Comparison of ENCODE assay signal across 21 cellular contexts in genomic region chr12:107109726-107110518, GRCh38. TPM values are rescaled to one million over a fixed set of nuclear protein-coding genes. Genes with fewer than 3 reads are reported as not detected.
DNase-seq lines count a peak whose midpoint lies in the region; ATAC-seq, FAIRE-seq and TF ChIP-seq lines count a peak whose summit lies in the region.
"Had no signal": no experiment of that assay in that cellular context is flagged by ENCODE, and none has a peak within 500 bp of the region (broad histone marks: within the 10 kb centered on the region; RNA-seq: fewer than 3 reads in every experiment).

No MANE protein-coding gene starts in this region.

- H3K27ac ChIP-seq in A549 (no peak overlapping the region), esophagus muscularis mucosa (replicated peaks in 1 of 4) (no peak overlapping the region), colonic mucosa (no peak overlapping the region)
- H3K27ac ChIP-seq: C4-2B, cardiac muscle cell, HL-60, neutrophil, SJSA1 had no signal

- TF ChIP-seq RAD21 in A549 (conservative IDR thresholded peaks at IDR 0.05 in 1 of 2, IDR thresholded peaks at IDR 0.05 in 1 of 2): no peak

- POLR2A ChIA-PET in A549 (lab: Yijun Ruan, JAX): no interaction called here

- H3K4me1 Mint-ChIP-seq in nephron: no peaks in the 10 kb centered on the region
- H3K4me1 Mint-ChIP-seq: activated CD4-positive, alpha-beta T cell treated with anti-CD3 and anti-CD28 coated beads, Interleukin-2, amount 10 ng/mL, durations not matched to agents 7 days and 5 days had no signal

- peak overlapping the region; percentile 20; the same call in 1 of the 3 replicates for H3K4me2 ChIP-seq in A549

- DNase-seq in A549 (ENCODE audit: low read depth in 1 of 2, low spot score in 1 of 2) (no peak), RPMI7951 (ENCODE audit: low read depth) (peak; percentile 0), esophagus muscularis mucosa (ENCODE audit: extremely low spot score) (peak; percentile 90), occipital lobe (lab: John Stamatoyannopoulos, UW) (no peak), colonic mucosa (no peak)
- DNase-seq: activated CD4-positive, alpha-beta T cell treated with anti-CD3 and anti-CD28 coated beads, Interleukin-2, amount 10 ng/mL, durations not matched to agents 7 days and 5 days; GDM1; MM.1S; NCI-H1436 treated with DMSO at 0.1 percent for 48 hours; NCI-H69; stimulated activated CD8-positive, alpha-beta memory T cell treated with anti-CD3 and anti-CD28 coated beads, Interleukin-4, amount 100 ng/mL, for 48 hours had no signal

- H3K4me3 ChIP-seq in A549 (no peak overlapping the region), esophagus muscularis mucosa (peak overlapping the region in 3 of 4 donors; percentile 22 to 36 (median 24)), colonic mucosa (no peak overlapping the region)
- H3K4me3 ChIP-seq: cardiac muscle cell, SJSA1 had no signal

- no peak for TF ChIP-seq POLR2A in A549 (IDR thresholded peaks at IDR 0.05; ENCODE audit: low read length)
- no peak for TF ChIP-seq POLR2A in esophagus muscularis mucosa (IDR thresholded peaks at IDR 0.05; ENCODE audit: low read depth)

- CTCF ChIA-PET in A549 (lab: Yijun Ruan, JAX): interaction anchor here (2.2 kb wide), 1 partner anchor 22 kb away, joined by 9 read pairs; no protein-coding TSS in a partner anchor

- no peak for TF ChIP-seq CTCF in A549 (IDR thresholded peaks at IDR 0.05)
- no peak for TF ChIP-seq CTCF in esophagus muscularis mucosa (IDR thresholded peaks at IDR 0.05)
- TF ChIP-seq CTCF in nephron (IDR thresholded peaks at IDR 0.05; ENCODE audit: unreplicated experiment in 3 of 3): no peak
- TF ChIP-seq CTCF in colonic mucosa (IDR thresholded peaks at IDR 0.05): no peak

- WGBS in A549 (ENCODE audit: missing lambda C conversion rate): 42% methylated on average over 12 of the region's 12 CpGs
- 68% methylated on average over 12 of the region's 12 CpGs for WGBS in esophagus muscularis mucosa

- no peak overlapping the region for H3K9ac ChIP-seq in colonic mucosa (ENCODE audit: low read depth in 2 of 2, low read length in 2 of 2)

- no peaks in the 10 kb centered on the region for H3K27me3 ChIP-seq in esophagus muscularis mucosa
- H3K27me3 ChIP-seq in colonic mucosa: no peaks in the 10 kb centered on the region
- H3K27me3 ChIP-seq: cardiac muscle cell had no signal

- H3K36me3 Mint-ChIP-seq in nephron (ENCODE audit: low read depth): no peaks in the 10 kb centered on the region

- peak overlapping the region in 2 of 3 experiments; percentile 4 to 6 for H3K27ac Mint-ChIP-seq in nephron
- H3K27ac Mint-ChIP-seq: activated CD4-positive, alpha-beta T cell treated with anti-CD3 and anti-CD28 coated beads, Interleukin-2, amount 10 ng/mL, durations not matched to agents 7 days and 5 days; activated T-helper 2 cell treated with anti-CD3 and anti-CD28 coated beads, Interferon-gamma antibody, Interleukin-2, Interleukin-4, amounts not matched to agents 10 μg/mL and 5 μg/mL and 100 μg/mL, durations not matched to agents 14 hours and 24 hours and 36 hours; T-helper 1 cell treated with Interleukin-12 subunit alpha and Interleukin-12 subunit beta and Interleukin-4 antibody, amounts not matched to agents 30 μg/mL and 1 μg/mL, for 36 hours had no signal

- H3K27me3 Mint-ChIP-seq in nephron (ENCODE audit: low read depth): peaks cover 3% of the 10 kb centered on the region

- H3K36me3 ChIP-seq in esophagus muscularis mucosa (no peaks in the 10 kb centered on the region), colonic mucosa (no peaks in the 10 kb centered on the region)
- H3K36me3 ChIP-seq: cardiac muscle cell, neutrophil, SJSA1 had no signal

- ATAC-seq in A549: no peak
- ATAC-seq in GM21367 (IDR thresholded peaks at IDR 0.05; ENCODE audit: unreplicated experiment): no peak
- ATAC-seq in GM19463 (IDR thresholded peaks at IDR 0.05; ENCODE audit: unreplicated experiment): no peak

- no peak for FAIRE-seq in A549 (lab: Jason Lieb, UNC)

- H3K4me1 ChIP-seq in A549 (0 out of 3 replicates have a peak, but pooled peaks cover 3% of the 10 kb centered on the region), esophagus muscularis mucosa (peaks cover 0 to 17% (median 14%) of the 10 kb centered on the region in 4 donors), colonic mucosa (no peaks in the 10 kb centered on the region)
- H3K4me1 ChIP-seq: SJSA1 had no signal

- H3K9me3 ChIP-seq in A549 (no peaks in the 10 kb centered on the region), esophagus muscularis mucosa (no peaks in the 10 kb centered on the region), colonic mucosa (no peaks in the 10 kb centered on the region)
- H3K9me3 ChIP-seq: neutrophil, SJSA1 had no signal

- no peak overlapping the region for H3K4me3 Mint-ChIP-seq in nephron
- H3K4me3 Mint-ChIP-seq: activated CD4-positive, alpha-beta T cell treated with anti-CD3 and anti-CD28 coated beads, Interleukin-2, amount 10 ng/mL, durations not matched to agents 7 days and 5 days; T-helper 1 cell treated with Interleukin-12 subunit alpha and Interleukin-12 subunit beta and Interleukin-4 antibody, amounts not matched to agents 30 μg/mL and 1 μg/mL, for 36 hours had no signal

- intact Hi-C loops in esophagus muscularis mucosa (cut with DNase I) (loop anchor here (10.0 kb wide), 1 partner anchor 725 kb away; no protein-coding TSS in a partner anchor), colonic mucosa (cut with DNase I) (loop anchor here (10.0 kb wide), 2 partner anchors 95 to 725 kb away; no protein-coding TSS in a partner anchor)

- H3K9me3 Mint-ChIP-seq in nephron: no peaks in the 10 kb centered on the region
- H3K9me3 Mint-ChIP-seq: activated CD4-positive, alpha-beta T cell treated with anti-CD3 and anti-CD28 coated beads, Interleukin-2, amount 10 ng/mL, durations not matched to agents 7 days and 5 days; activated T-helper 2 cell treated with anti-CD3 and anti-CD28 coated beads, Interferon-gamma antibody, Interleukin-2, Interleukin-4, amounts not matched to agents 10 μg/mL and 5 μg/mL and 100 μg/mL, durations not matched to agents 14 hours and 24 hours and 36 hours; T-helper 1 cell treated with Interleukin-12 subunit alpha and Interleukin-12 subunit beta and Interleukin-4 antibody, amounts not matched to agents 30 μg/mL and 1 μg/mL, for 36 hours had no signal

- no peak for TF ChIP-seq EP300 in A549 (IDR thresholded peaks at IDR 0.05)
- TF ChIP-seq EP300 in esophagus muscularis mucosa (IDR thresholded peaks at IDR 0.05): no peak

TF ChIP-seq in A549, 52 proteins besides CTCF, POLR2A, EP300 and RAD21:
- no peak for TF ChIP-seq HOXB5 (CRISPR knock-in tag; IDR thresholded peaks at IDR 0.05)
- no peak for TF ChIP-seq E2F6 (IDR thresholded peaks at IDR 0.05; ENCODE audit: borderline replicate concordance, low read depth)
- no peak for TF ChIP-seq BCL3 (IDR thresholded peaks at IDR 0.05)
- TF ChIP-seq HES2 (IDR thresholded peaks at IDR 0.05): no peak
- no peak for TF ChIP-seq CHD2 (IDR thresholded peaks at IDR 0.05; ENCODE audit: low read length, partially characterized antibody)
- no peak for TF ChIP-seq JUNB (IDR thresholded peaks at IDR 0.05)
- no peak for TF ChIP-seq SMC3 (IDR thresholded peaks at IDR 0.05)
- no peak for TF ChIP-seq RFX5 (IDR thresholded peaks at IDR 0.05)
- no peak for TF ChIP-seq PHF8 (IDR thresholded peaks at IDR 0.05; ENCODE audit: borderline replicate concordance, low read depth)
- no peak for TF ChIP-seq EHF (CRISPR knock-in tag; IDR thresholded peaks at IDR 0.05)
- TF ChIP-seq NFE2L2 (conservative IDR thresholded peaks at IDR 0.05; ENCODE audit: low read length): no peak
- TF ChIP-seq HOXB13 (CRISPR knock-in tag; IDR thresholded peaks at IDR 0.05; ENCODE audit: low read depth): no peak
- no peak for TF ChIP-seq FOXS1 (CRISPR knock-in tag; IDR thresholded peaks at IDR 0.05)
- TF ChIP-seq POLR2AphosphoS2 (conservative IDR thresholded peaks at IDR 0.05; ENCODE audit: low read length): no peak
- no peak for TF ChIP-seq MYC (IDR thresholded peaks at IDR 0.05; ENCODE audit: borderline replicate concordance, low read length)
- no peak for TF ChIP-seq ZC3H11A (IDR thresholded peaks at IDR 0.05)
- TF ChIP-seq MAFK (IDR thresholded peaks at IDR 0.05; ENCODE audit: partially characterized antibody): no peak

RNA-seq across cellular contexts. Expression of gene CRY1, which starts 16.6 kb away (rescaled TPM):
- polyA plus RNA-seq in A549 (2011; rRNA removed) (17.6 and 26.1 TPM in 2 replicates), A549 (2017; fragmentation: RNase III; extraction: RNeasy Plus Mini Kit Qiagen cat#74134 plus additional on column Dnase treatment) (14.9 to 16.1 TPM (median 15.8 TPM) in 3 replicates)
- polyA plus RNA-seq in A549 (2012; cell fraction: cytosol; rRNA removed): 7.5 and 13.2 TPM in 2 replicates
- polyA plus RNA-seq in A549 (2012; cell fraction: nucleus; rRNA removed): 19.7 and 21.9 TPM in 2 replicates
- 9.5 and 10.3 TPM in 2 replicates for polyA minus RNA-seq in A549 (2011; rRNA and poly(A)+ RNA removed)
- total RNA-seq in RPMI7951 (2014; rRNA removed; shearing (Covaris generic)): 17.2 and 18.2 TPM in 2 replicates
- total RNA-seq in esophagus muscularis mucosa (10 to 100 TPM; 29.1 to 42.9 (median 34.9) TPM), occipital lobe (39.3 TPM), colonic mucosa (10 to 100 TPM; 14.2 to 22.5 TPM)

Comparison
In these comparisons a context has a peak if more than half of its experiments do, and no peak if none do; other contexts are left out.
1. DNase-seq: peak in RPMI7951 (single experiment) and esophagus muscularis mucosa (single experiment); none in A549 (0 of 2), occipital lobe (single experiment) and colonic mucosa (single experiment).
2. H3K4me3 ChIP-seq: peak in esophagus muscularis mucosa (3 of 4); none in A549 (single experiment) and colonic mucosa (single experiment).